1 cellular context compared by ENCODE assay signal in genomic region chr4:10747186-10747585, GRCh38.
TF ChIP-seq lines count a peak whose summit lies in the region.

No MANE protein-coding gene starts in this region.

TF ChIP-seq in GM12878, 131 proteins besides CTCF, POLR2A, EP300 and RAD21 (continued from another document):
- TF ChIP-seq, protein P1, sequence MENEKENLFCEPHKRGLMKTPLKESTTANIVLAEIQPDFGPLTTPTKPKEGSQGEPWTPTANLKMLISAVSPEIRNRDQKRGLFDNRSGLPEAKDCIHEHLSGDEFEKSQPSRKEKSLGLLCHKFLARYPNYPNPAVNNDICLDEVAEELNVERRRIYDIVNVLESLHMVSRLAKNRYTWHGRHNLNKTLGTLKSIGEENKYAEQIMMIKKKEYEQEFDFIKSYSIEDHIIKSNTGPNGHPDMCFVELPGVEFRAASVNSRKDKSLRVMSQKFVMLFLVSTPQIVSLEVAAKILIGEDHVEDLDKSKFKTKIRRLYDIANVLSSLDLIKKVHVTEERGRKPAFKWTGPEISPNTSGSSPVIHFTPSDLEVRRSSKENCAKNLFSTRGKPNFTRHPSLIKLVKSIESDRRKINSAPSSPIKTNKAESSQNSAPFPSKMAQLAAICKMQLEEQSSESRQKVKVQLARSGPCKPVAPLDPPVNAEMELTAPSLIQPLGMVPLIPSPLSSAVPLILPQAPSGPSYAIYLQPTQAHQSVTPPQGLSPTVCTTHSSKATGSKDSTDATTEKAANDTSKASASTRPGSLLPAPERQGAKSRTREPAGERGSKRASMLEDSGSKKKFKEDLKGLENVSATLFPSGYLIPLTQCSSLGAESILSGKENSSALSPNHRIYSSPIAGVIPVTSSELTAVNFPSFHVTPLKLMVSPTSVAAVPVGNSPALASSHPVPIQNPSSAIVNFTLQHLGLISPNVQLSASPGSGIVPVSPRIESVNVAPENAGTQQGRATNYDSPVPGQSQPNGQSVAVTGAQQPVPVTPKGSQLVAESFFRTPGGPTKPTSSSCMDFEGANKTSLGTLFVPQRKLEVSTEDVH (IDR thresholded peaks at IDR 0.05; ENCODE audit: low read depth, partially characterized antibody) = no peak
- TF ChIP-seq RUNX3 (IDR thresholded peaks at IDR 0.05; ENCODE audit: low read length) (peak; percentile 69; the same call in 1 of the 2 replicates), HDGF (IDR thresholded peaks at IDR 0.05) (no peak), NBN (IDR thresholded peaks at IDR 0.05) (peak; percentile 69; the same call in 1 of the 2 replicates), MEF2A (IDR thresholded peaks at IDR 0.05; ENCODE audit: insufficient read depth, low read depth, low read length) (0 out of 2 replicates have a peak, but pooled peaks have one; percentile 26), IKZF1 (conservative IDR thresholded peaks at IDR 0.05) (peak; percentile 87), SUZ12 (IDR thresholded peaks at IDR 0.05; ENCODE audit: unreplicated experiment) (no peak), SMAD5 (IDR thresholded peaks at IDR 0.05; ENCODE audit: low read depth) (no peak), ATF2 (IDR thresholded peaks at IDR 0.05; ENCODE audit: low read length) (peak; percentile 68), BHLHE40 (IDR thresholded peaks at IDR 0.05; ENCODE audit: borderline replicate concordance in 1 of 2, low read depth in 2 of 2, low read length in 1 of 2) (peak; percentile 52 to 56; a peak in 2 of 4 replicates), RB1 (IDR thresholded peaks at IDR 0.05; ENCODE audit: borderline replicate concordance) (0 out of 2 replicates have a peak, but pooled peaks have one; percentile 21), NFIC (IDR thresholded peaks at IDR 0.05; ENCODE audit: low read depth, low read length) (peak; percentile 36), FOS (IDR thresholded peaks at IDR 0.05; ENCODE audit: borderline replicate concordance, extremely low read depth, insufficient read length) (no peak), CREB1 (IDR thresholded peaks at IDR 0.05; ENCODE audit: low read depth) (no peak), MYB (IDR thresholded peaks at IDR 0.05; ENCODE audit: borderline replicate concordance, low read depth, low read length) (peak; percentile 58; the same call in 1 of the 2 replicates), WRNIP1 (IDR thresholded peaks at IDR 0.05; ENCODE audit: borderline replicate concordance, low read depth, low read length) (no peak), BCLAF1 (IDR thresholded peaks at IDR 0.05) (no peak), NR2C2 (IDR thresholded peaks at IDR 0.05; ENCODE audit: borderline replicate concordance, control insufficient read depth, insufficient read length, low read depth) (no peak), LARP7 (IDR thresholded peaks at IDR 0.05) (no peak), REST (IDR thresholded peaks at IDR 0.05; ENCODE audit: low read depth, low read length) (no peak), NRF1 (conservative IDR thresholded peaks at IDR 0.05; ENCODE audit: low read depth, low read length) (no peak), CEBPZ (IDR thresholded peaks at IDR 0.05; ENCODE audit: low read depth, low read length) (no peak), TBL1XR1 (IDR thresholded peaks at IDR 0.05; ENCODE audit: low read depth, low read length) (no peak; the same call in 1 of the 2 replicates), SIX5 (IDR thresholded peaks at IDR 0.05; ENCODE audit: low read depth, low read length, severe bottlenecking) (no peak), MTA2 (IDR thresholded peaks at IDR 0.05; ENCODE audit: low read depth) (peak; percentile 67), POLR2AphosphoS5 (IDR thresholded peaks at IDR 0.05; ENCODE audit: low read length) (no peak), RBBP5 (conservative IDR thresholded peaks at IDR 0.05) (no peak), RELA (IDR thresholded peaks at IDR 0.05; ENCODE audit: borderline replicate concordance, partially characterized antibody) (peak; percentile 19), SMARCA5 (IDR thresholded peaks at IDR 0.05) (no peak), SKIL (IDR thresholded peaks at IDR 0.05; ENCODE audit: low read depth, poor library complexity, severe bottlenecking) (peak; percentile 54), BMI1 (IDR thresholded peaks at IDR 0.05; ENCODE audit: borderline replicate concordance) (no peak), STAT3 (IDR thresholded peaks at IDR 0.05; ENCODE audit: low read depth, low read length) (no peak), SRF (IDR thresholded peaks at IDR 0.05; ENCODE audit: low read depth in 2 of 2, low read length in 2 of 2) (no peak), RFX5 (IDR thresholded peaks at IDR 0.05; ENCODE audit: low read depth, low read length) (no peak), EGR1 (IDR thresholded peaks at IDR 0.05; ENCODE audit: borderline replicate concordance in 1 of 2, low read depth in 2 of 2, low read length in 2 of 2) (no peak), RCOR1 (conservative IDR thresholded peaks at IDR 0.05; ENCODE audit: low read depth, low read length) (no peak), ZNF217 (IDR thresholded peaks at IDR 0.05) (0 out of 2 replicates have a peak, but pooled peaks have one; percentile 16), IKZF2 (IDR thresholded peaks at IDR 0.05) (peak; percentile 82 to 87; a peak in 3 of 4 replicates), CEBPB (IDR thresholded peaks at IDR 0.05; ENCODE audit: borderline replicate concordance in 1 of 2, low read depth in 2 of 2, low read length in 2 of 2) (no peak), ETV6 (conservative IDR thresholded peaks at IDR 0.05 in 1 of 2, IDR thresholded peaks at IDR 0.05 in 1 of 2; ENCODE audit: borderline replicate concordance in 1 of 2, low read depth in 1 of 2) (no peak), MEF2B (IDR thresholded peaks at IDR 0.05; ENCODE audit: partially characterized antibody, poor library complexity, severe bottlenecking) (peak; percentile 93), CHD2 (IDR thresholded peaks at IDR 0.05; ENCODE audit: borderline replicate concordance, low read depth, low read length) (peak; percentile 38; the same call in 1 of the 2 replicates)
- TF ChIP-seq, protein P2, sequence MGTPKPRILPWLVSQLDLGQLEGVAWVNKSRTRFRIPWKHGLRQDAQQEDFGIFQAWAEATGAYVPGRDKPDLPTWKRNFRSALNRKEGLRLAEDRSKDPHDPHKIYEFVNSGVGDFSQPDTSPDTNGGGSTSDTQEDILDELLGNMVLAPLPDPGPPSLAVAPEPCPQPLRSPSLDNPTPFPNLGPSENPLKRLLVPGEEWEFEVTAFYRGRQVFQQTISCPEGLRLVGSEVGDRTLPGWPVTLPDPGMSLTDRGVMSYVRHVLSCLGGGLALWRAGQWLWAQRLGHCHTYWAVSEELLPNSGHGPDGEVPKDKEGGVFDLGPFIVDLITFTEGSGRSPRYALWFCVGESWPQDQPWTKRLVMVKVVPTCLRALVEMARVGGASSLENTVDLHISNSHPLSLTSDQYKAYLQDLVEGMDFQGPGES (IDR thresholded peaks at IDR 0.05) = no peak
- TF ChIP-seq, protein P3, sequence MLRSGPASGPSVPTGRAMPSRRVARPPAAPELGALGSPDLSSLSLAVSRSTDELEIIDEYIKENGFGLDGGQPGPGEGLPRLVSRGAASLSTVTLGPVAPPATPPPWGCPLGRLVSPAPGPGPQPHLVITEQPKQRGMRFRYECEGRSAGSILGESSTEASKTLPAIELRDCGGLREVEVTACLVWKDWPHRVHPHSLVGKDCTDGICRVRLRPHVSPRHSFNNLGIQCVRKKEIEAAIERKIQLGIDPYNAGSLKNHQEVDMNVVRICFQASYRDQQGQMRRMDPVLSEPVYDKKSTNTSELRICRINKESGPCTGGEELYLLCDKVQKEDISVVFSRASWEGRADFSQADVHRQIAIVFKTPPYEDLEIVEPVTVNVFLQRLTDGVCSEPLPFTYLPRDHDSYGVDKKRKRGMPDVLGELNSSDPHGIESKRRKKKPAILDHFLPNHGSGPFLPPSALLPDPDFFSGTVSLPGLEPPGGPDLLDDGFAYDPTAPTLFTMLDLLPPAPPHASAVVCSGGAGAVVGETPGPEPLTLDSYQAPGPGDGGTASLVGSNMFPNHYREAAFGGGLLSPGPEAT (IDR thresholded peaks at IDR 0.05; ENCODE audit: low read depth) = peak; percentile 82
